ENCODE assay signal across 9 cellular contexts in the genomic region with DNA sequence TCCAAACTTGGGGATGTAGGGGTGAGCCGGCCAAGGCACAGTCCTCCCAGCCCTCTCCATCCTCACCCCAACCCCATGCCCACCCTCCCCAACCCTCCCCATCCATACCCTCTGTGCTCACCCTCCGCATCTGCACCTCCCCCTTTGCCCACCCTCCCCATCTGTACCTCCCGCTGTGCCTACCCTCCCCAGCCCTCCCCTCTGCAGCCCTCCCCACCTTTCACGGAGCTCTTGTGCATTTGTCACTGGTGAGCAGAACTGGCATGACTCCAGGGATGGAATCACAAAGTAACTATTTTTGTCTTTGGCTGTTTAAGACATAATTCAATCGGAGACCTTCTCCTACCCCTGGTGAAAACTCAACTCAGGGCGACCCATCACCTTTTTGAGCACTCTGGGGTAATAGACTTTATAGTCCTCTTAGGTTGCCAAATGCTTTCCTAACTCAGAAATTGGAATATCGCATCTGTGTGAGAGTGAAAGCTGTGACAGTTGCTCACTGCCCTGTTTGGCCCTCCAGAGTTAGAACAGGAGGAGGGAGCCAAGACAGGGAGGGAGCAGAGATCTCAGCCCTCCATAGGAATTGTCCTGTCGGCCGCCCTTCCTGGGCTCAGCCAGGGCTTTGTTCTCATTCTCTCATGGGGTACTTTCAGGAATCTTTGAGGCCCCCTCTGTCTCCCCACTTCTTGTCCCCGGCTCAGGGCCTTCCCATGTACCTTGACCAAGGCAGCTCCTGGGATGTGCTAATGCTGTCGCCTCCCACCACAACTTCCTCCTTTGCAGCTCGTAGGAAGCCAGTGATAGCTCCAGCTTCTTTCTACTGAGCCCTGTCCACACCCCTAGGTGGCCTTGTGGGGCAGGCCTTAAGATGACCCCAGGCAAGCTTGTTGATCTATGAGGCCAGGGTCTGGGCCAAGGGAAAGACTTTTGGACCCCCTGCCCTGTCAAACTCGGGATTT. TPM values are rescaled to one million over a fixed set of nuclear protein-coding genes. Genes with fewer than 3 reads are reported as not detected.
DNase-seq lines count a peak whose midpoint lies in the region; ATAC-seq and TF ChIP-seq lines count a peak whose summit lies in the region.
"Had no signal": no experiment of that assay in that cellular context is flagged by ENCODE, and none has a peak within 500 bp of the region (broad histone marks: within the 10 kb centered on the region; RNA-seq: fewer than 3 reads in every experiment).

No MANE protein-coding gene starts in this region.

- H3K9me3 Mint-ChIP-seq in activated CD8-positive, alpha-beta T cell treated with anti-CD3 and anti-CD28 coated beads for 36 hours = no peaks in the 10 kb centered on the region
- no peaks in the 10 kb centered on the region for H3K9me3 Mint-ChIP-seq in immature natural killer cell

- H3K27me3 Mint-ChIP-seq in activated CD8-positive, alpha-beta T cell treated with anti-CD3 and anti-CD28 coated beads for 36 hours = no peaks in the 10 kb centered on the region
- peaks cover 3 to 5% (median 4%) of the 10 kb centered on the region in 3 donors for H3K27me3 Mint-ChIP-seq in immature natural killer cell (ENCODE audit: low read depth in 3 of 3)

- peaks cover 48% of the 10 kb centered on the region for H3K36me3 ChIP-seq in upper lobe of right lung

- CTCF ChIA-PET in activated CD8-positive, alpha-beta T cell treated with anti-CD3 and anti-CD28 coated beads for 36 hours (lab: Charles Lee) = interaction anchor here (1.4 kb wide), 1 partner anchor 17 kb away, joined by 4 read pairs; no protein-coding TSS in a partner anchor

- no peaks in the 10 kb centered on the region for H3K27me3 ChIP-seq in upper lobe of right lung

- peaks cover 56% of the 10 kb centered on the region for H3K4me1 Mint-ChIP-seq in activated CD8-positive, alpha-beta T cell treated with anti-CD3 and anti-CD28 coated beads for 36 hours (ENCODE audit: low read depth)
- H3K4me1 Mint-ChIP-seq in immature natural killer cell = peaks cover 60 to 67% of the 10 kb centered on the region in 2 donors

- DNase-seq in Right ventricle myocardium inferior (ENCODE audit: missing footprints) (no peak), cardiac septum (ENCODE audit: low spot score) (no peak), immature natural killer cell (no peak), upper lobe of right lung (no peak), H4 (ENCODE audit: low spot score) (no peak)
- DNase-seq in activated CD8-positive, alpha-beta T cell treated with anti-CD3 and anti-CD28 coated beads for 36 hours = no peak
- DNase-seq: NCI-H510A treated with DMSO at 0.1 percent for 48 hours had no signal

- H3K4me3 ChIP-seq in upper lobe of right lung = no peak overlapping the region

- no peaks in the 10 kb centered on the region for H3K4me1 ChIP-seq in upper lobe of right lung

- H3K9me3 ChIP-seq in upper lobe of right lung = no peaks in the 10 kb centered on the region

- H3K27ac ChIP-seq in upper lobe of right lung = peak overlapping the region; percentile 6

- H3K27ac Mint-ChIP-seq in activated CD8-positive, alpha-beta T cell treated with anti-CD3 and anti-CD28 coated beads for 36 hours = peak overlapping the region; percentile 44
- H3K27ac Mint-ChIP-seq in immature natural killer cell = peak overlapping the region in 4 of 6 donors; percentile 59 to 93 (median 85)

- ATAC-seq in Right ventricle myocardium inferior (peak; percentile 74), upper lobe of right lung (peak; percentile 87), HG02884 (IDR thresholded peaks at IDR 0.05; ENCODE audit: unreplicated experiment) (no peak), GM19035 (IDR thresholded peaks at IDR 0.05; ENCODE audit: unreplicated experiment) (no peak)
- no peak for ATAC-seq in activated CD8-positive, alpha-beta T cell treated with anti-CD3 and anti-CD28 coated beads for 36 hours

- no peak overlapping the region for H3K4me3 Mint-ChIP-seq in activated CD8-positive, alpha-beta T cell treated with anti-CD3 and anti-CD28 coated beads for 36 hours
- peak overlapping the region in 1 of 5 donors; percentile 21 for H3K4me3 Mint-ChIP-seq in immature natural killer cell

- intact Hi-C loops in Right ventricle myocardium inferior (cut with DNase I) = no loop called here
- intact Hi-C loops in cardiac septum (cut with DNase I) = no loop called here
- intact Hi-C loops in activated CD8-positive, alpha-beta T cell treated with anti-CD3 and anti-CD28 coated beads for 36 hours (cut with micrococcal nuclease) = no loop called here
- intact Hi-C loops in upper lobe of right lung (cut with DNase I) = no loop called here

- POLR2A ChIA-PET in activated CD8-positive, alpha-beta T cell treated with anti-CD3 and anti-CD28 coated beads for 36 hours (lab: Charles Lee) = interaction anchor here (0.9 to 3.4 kb wide), 2 partner anchors 24 to 1862 kb away, joined by 3 to 11 read pairs; no protein-coding TSS in a partner anchor

- peaks cover 88% of the 10 kb centered on the region for H3K36me3 Mint-ChIP-seq in activated CD8-positive, alpha-beta T cell treated with anti-CD3 and anti-CD28 coated beads for 36 hours (ENCODE audit: low read depth)
- peaks cover 11 to 36% (median 18%) of the 10 kb centered on the region in 3 donors for H3K36me3 Mint-ChIP-seq in immature natural killer cell

- no peak for TF ChIP-seq CTCF in activated CD8-positive, alpha-beta T cell treated with anti-CD3 and anti-CD28 coated beads for 36 hours (IDR thresholded peaks at IDR 0.05)
- no peak for TF ChIP-seq CTCF in upper lobe of right lung (IDR thresholded peaks at IDR 0.05)

RNA-seq across cellular contexts. Expression of a gene that starts 36.2 kb away (rescaled TPM):
- 22.4 TPM for total RNA-seq in Right ventricle myocardium inferior
- total RNA-seq in cardiac septum = 29.0 TPM
- total RNA-seq in activated CD8-positive, alpha-beta T cell treated with anti-CD3 and anti-CD28 coated beads for 36 hours = 10 to 100 TPM; 59.6 to 60.5 TPM
- polyA plus RNA-seq in immature natural killer cell = 10 to 100 TPM; 15.4 to 23.8 (median 20.4) TPM
- 30.0 TPM for total RNA-seq in upper lobe of right lung
- total RNA-seq in H4 (2014; rRNA removed; shearing (Covaris generic)) = 23.0 and 32.7 TPM in 2 replicates

Comparison
In these comparisons a context has a peak if more than half of its experiments do, and no peak if none do; other contexts are left out.
1. ATAC-seq: peak in Right ventricle myocardium inferior (single experiment) and upper lobe of right lung (single experiment); none in activated CD8-positive, alpha-beta T cell treated with anti-CD3 and anti-CD28 coated beads for 36 hours (single experiment), HG02884 (single experiment) and GM19035 (single experiment).